In the genomic region with DNA sequence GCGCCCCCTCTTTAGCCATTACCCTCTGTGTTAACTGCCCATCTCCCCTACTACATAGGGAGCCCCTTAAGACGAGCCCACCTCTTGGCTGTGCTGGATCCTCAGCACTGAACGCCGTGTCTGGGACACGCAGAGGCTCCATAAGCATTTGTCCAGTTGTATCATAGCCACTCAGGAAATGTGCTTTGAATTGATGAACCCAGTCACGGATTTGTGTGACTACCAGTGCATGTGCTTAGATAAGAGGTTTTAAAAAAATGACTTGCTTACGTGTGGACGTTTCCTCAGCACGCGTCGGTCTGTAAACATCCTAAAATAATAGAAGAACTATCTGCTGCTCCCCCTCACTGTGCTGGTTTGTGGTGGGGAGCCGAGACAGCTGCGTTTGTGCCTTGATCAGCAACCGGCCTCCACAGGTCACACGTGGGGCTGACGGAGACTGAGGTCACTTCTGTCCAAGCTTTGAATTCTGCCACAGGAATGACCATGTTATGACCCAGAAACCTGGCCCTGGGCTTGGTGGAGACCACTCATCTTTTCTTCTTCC, we compare ENCODE assay signal across 1 cellular context.
TF ChIP-seq lines count a peak whose summit lies in the region.

No MANE protein-coding gene starts in this region.

TF ChIP-seq in K562, 482 proteins besides CTCF, POLR2A, EP300 and RAD21 (continued from another document and continues in another):
- TF ChIP-seq HMG20A (CRISPR knock-in tag; conservative IDR thresholded peaks at IDR 0.05) (no peak), NFIX (CRISPR knock-in tag; IDR thresholded peaks at IDR 0.05; ENCODE audit: low read depth) (no peak), MCM7 (IDR thresholded peaks at IDR 0.05) (no peak), CC2D1A (IDR thresholded peaks at IDR 0.05) (no peak), ZBTB1 (CRISPR knock-in tag; IDR thresholded peaks at IDR 0.05; ENCODE audit: borderline replicate concordance, low read depth) (peak; percentile 91; the same call in 1 of the 2 replicates), CREBBP (IDR thresholded peaks at IDR 0.05; ENCODE audit: low read depth, low read length) (no peak), ZNF124 (CRISPR knock-in tag; IDR thresholded peaks at IDR 0.05) (no peak), HES1 (IDR thresholded peaks at IDR 0.05; ENCODE audit: low read depth) (peak; percentile 99), THAP12 (CRISPR knock-in tag; IDR thresholded peaks at IDR 0.05) (no peak), ZNF354B (CRISPR knock-in tag; IDR thresholded peaks at IDR 0.05) (no peak), SAFB (IDR thresholded peaks at IDR 0.05; ENCODE audit: borderline replicate concordance, low read depth, low read length) (no peak), BHLHE40 (IDR thresholded peaks at IDR 0.05; ENCODE audit: low read length) (peak; percentile 96), UBTF (IDR thresholded peaks at IDR 0.05; ENCODE audit: borderline replicate concordance in 1 of 2, low read depth in 2 of 2, low read length in 2 of 2) (no peak), CBFA2T3 (IDR thresholded peaks at IDR 0.05) (peak; percentile 92), ZNF785 (CRISPR knock-in tag; IDR thresholded peaks at IDR 0.05) (no peak), ZNF347 (CRISPR knock-in tag; IDR thresholded peaks at IDR 0.05; ENCODE audit: low read depth) (no peak), ZNF280A (IDR thresholded peaks at IDR 0.05; ENCODE audit: low read depth, partially characterized antibody) (no peak), ETV6 (IDR thresholded peaks at IDR 0.05; ENCODE audit: borderline replicate concordance in 1 of 2, low read depth in 2 of 2, low read length in 1 of 2) (no peak), ETV6 (CRISPR knock-in tag; IDR thresholded peaks at IDR 0.05; ENCODE audit: borderline replicate concordance) (no peak), NONO (IDR thresholded peaks at IDR 0.05; ENCODE audit: low read depth in 2 of 2, low read length in 1 of 2) (no peak), ZNF121 (CRISPR knock-in tag; conservative IDR thresholded peaks at IDR 0.05) (no peak), RBFOX2 (IDR thresholded peaks at IDR 0.05; ENCODE audit: low read depth, low read length) (0 out of 2 replicates have a peak, but pooled peaks have one; percentile 13), AFF1 (IDR thresholded peaks at IDR 0.05; ENCODE audit: low read depth in 1 of 2, partially characterized antibody in 2 of 2) (no peak), ZFP1 (CRISPR knock-in tag; IDR thresholded peaks at IDR 0.05) (no peak), TAF7 (tag; IDR thresholded peaks at IDR 0.05) (no peak), NCOA1 (IDR thresholded peaks at IDR 0.05; ENCODE audit: low read depth) (peak; percentile 46; the same call in 1 of the 2 replicates), NR2F6 (CRISPR knock-in tag; IDR thresholded peaks at IDR 0.05) (no peak), SOX6 (IDR thresholded peaks at IDR 0.05) (peak; percentile 92), RAD51 (IDR thresholded peaks at IDR 0.05; ENCODE audit: borderline replicate concordance, low read depth) (peak; percentile 14; the same call in 1 of the 2 replicates), ILF3 (IDR thresholded peaks at IDR 0.05; ENCODE audit: borderline replicate concordance) (no peak), ZNF778 (CRISPR knock-in tag; IDR thresholded peaks at IDR 0.05) (no peak), ZNF324 (CRISPR knock-in tag; IDR thresholded peaks at IDR 0.05) (no peak), DDX20 (tag; IDR thresholded peaks at IDR 0.05; ENCODE audit: low read depth) (no peak), TEAD1 (CRISPR knock-in tag; IDR thresholded peaks at IDR 0.05) (0 out of 4 replicates have a peak, but pooled peaks of 1 of the 2 experiments have one; percentile 30), SIN3B (IDR thresholded peaks at IDR 0.05; ENCODE audit: low read depth) (no peak), WHSC1 (IDR thresholded peaks at IDR 0.05; ENCODE audit: low read length) (no peak), BDP1 (IDR thresholded peaks at IDR 0.05; ENCODE audit: insufficient read depth, insufficient read length) (no peak), COPS2 (conservative IDR thresholded peaks at IDR 0.05) (no peak), MEF2A (IDR thresholded peaks at IDR 0.05; ENCODE audit: control insufficient read depth, low read depth, low read length) (no peak)
- TF ChIP-seq, protein P1, sequence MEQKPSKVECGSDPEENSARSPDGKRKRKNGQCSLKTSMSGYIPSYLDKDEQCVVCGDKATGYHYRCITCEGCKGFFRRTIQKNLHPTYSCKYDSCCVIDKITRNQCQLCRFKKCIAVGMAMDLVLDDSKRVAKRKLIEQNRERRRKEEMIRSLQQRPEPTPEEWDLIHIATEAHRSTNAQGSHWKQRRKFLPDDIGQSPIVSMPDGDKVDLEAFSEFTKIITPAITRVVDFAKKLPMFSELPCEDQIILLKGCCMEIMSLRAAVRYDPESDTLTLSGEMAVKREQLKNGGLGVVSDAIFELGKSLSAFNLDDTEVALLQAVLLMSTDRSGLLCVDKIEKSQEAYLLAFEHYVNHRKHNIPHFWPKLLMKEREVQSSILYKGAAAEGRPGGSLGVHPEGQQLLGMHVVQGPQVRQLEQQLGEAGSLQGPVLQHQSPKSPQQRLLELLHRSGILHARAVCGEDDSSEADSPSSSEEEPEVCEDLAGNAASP (IDR thresholded peaks at IDR 0.05), result no peak
- TF ChIP-seq, protein P2, sequence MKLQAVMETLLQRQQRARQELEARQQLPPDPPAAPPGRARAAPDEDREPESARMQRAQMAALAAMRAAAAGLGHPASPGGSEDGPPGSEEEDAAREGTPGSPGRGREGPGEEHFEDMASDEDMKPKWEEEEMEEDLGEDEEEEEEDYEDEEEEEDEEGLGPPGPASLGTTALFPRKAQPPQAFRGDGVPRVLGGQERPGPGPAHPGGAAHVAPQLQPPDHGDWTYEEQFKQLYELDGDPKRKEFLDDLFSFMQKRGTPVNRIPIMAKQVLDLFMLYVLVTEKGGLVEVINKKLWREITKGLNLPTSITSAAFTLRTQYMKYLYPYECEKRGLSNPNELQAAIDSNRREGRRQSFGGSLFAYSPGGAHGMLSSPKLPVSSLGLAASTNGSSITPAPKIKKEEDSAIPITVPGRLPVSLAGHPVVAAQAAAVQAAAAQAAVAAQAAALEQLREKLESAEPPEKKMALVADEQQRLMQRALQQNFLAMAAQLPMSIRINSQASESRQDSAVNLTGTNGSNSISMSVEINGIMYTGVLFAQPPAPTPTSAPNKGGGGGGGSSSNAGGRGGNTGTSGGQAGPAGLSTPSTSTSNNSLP (IDR thresholded peaks at IDR 0.05; ENCODE audit: borderline replicate concordance, low read depth, low read length), result 0 out of 2 replicates have a peak, but pooled peaks have one; percentile 35
- TF ChIP-seq, protein P3, sequence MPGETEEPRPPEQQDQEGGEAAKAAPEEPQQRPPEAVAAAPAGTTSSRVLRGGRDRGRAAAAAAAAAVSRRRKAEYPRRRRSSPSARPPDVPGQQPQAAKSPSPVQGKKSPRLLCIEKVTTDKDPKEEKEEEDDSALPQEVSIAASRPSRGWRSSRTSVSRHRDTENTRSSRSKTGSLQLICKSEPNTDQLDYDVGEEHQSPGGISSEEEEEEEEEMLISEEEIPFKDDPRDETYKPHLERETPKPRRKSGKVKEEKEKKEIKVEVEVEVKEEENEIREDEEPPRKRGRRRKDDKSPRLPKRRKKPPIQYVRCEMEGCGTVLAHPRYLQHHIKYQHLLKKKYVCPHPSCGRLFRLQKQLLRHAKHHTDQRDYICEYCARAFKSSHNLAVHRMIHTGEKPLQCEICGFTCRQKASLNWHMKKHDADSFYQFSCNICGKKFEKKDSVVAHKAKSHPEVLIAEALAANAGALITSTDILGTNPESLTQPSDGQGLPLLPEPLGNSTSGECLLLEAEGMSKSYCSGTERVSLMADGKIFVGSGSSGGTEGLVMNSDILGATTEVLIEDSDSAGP (CRISPR knock-in tag; IDR thresholded peaks at IDR 0.05), result no peak
- TF ChIP-seq, protein P4, sequence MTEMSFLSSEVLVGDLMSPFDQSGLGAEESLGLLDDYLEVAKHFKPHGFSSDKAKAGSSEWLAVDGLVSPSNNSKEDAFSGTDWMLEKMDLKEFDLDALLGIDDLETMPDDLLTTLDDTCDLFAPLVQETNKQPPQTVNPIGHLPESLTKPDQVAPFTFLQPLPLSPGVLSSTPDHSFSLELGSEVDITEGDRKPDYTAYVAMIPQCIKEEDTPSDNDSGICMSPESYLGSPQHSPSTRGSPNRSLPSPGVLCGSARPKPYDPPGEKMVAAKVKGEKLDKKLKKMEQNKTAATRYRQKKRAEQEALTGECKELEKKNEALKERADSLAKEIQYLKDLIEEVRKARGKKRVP (CRISPR knock-in tag; IDR thresholded peaks at IDR 0.05), result no peak
- TF ChIP-seq, protein P5, sequence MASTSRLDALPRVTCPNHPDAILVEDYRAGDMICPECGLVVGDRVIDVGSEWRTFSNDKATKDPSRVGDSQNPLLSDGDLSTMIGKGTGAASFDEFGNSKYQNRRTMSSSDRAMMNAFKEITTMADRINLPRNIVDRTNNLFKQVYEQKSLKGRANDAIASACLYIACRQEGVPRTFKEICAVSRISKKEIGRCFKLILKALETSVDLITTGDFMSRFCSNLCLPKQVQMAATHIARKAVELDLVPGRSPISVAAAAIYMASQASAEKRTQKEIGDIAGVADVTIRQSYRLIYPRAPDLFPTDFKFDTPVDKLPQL (IDR thresholded peaks at IDR 0.05; ENCODE audit: extremely low read depth, insufficient read length), result no peak
